Comparison of ENCODE assay signal across 2 cellular contexts in the genomic region with DNA sequence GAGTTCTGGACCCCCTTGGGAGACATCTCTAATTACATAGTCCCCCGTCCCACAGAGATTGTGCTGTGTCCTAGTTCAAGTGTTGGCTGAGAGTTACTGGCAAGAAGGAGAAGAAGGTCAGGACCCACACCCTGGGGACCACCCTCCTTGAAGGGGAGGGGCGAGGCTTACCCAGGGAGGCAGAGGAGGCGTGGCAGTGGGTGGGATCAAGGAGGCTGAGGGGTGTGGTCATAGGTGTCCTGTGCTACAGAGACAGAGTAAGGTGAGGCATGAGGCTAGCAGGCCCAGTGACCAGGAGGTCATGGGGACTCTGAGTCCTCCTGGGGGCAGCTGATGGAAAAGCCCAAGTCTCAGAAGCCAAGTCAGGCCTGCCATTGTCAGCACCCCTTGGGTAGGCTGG.
TF ChIP-seq lines count a peak whose summit lies in the region.

No MANE protein-coding gene starts in this region.

TF ChIP-seq in HEK293, 187 proteins besides CTCF, POLR2A, EP300 and RAD21 (continued from another document):
- TF ChIP-seq, protein P1, sequence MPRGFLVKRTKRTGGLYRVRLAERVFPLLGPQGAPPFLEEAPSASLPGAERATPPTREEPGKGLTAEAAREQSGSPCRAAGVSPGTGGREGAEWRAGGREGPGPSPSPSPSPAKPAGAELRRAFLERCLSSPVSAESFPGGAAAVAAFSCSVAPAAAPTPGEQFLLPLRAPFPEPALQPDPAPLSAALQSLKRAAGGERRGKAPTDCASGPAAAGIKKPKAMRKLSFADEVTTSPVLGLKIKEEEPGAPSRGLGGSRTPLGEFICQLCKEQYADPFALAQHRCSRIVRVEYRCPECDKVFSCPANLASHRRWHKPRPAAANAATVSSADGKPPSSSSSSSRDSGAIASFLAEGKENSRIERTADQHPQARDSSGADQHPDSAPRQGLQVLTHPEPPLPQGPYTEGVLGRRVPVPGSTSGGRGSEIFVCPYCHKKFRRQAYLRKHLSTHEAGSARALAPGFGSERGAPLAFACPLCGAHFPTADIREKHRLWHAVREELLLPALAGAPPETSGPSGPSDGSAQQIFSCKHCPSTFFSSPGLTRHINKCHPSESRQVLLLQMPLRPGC (tag by site-specific recombination; IDR thresholded peaks at IDR 0.05), result no peak
- TF ChIP-seq MZF1 (tag by site-specific recombination; IDR thresholded peaks at IDR 0.05; ENCODE audit: borderline replicate concordance), result no peak
- no peak for TF ChIP-seq PRDM1 (tag by site-specific recombination; IDR thresholded peaks at IDR 0.05)
TF ChIP-seq in HEK293: peak in this region for 1.

TF ChIP-seq in neural cell, 6 proteins besides CTCF, POLR2A, EP300 and RAD21 (continued from another document):
- no peak for TF ChIP-seq EZH2 (IDR thresholded peaks at IDR 0.05; ENCODE audit: borderline replicate concordance, insufficient read depth, low read length, poor library complexity, severe bottlenecking)
